8 cellular contexts compared by ENCODE assay signal in the genomic region with DNA sequence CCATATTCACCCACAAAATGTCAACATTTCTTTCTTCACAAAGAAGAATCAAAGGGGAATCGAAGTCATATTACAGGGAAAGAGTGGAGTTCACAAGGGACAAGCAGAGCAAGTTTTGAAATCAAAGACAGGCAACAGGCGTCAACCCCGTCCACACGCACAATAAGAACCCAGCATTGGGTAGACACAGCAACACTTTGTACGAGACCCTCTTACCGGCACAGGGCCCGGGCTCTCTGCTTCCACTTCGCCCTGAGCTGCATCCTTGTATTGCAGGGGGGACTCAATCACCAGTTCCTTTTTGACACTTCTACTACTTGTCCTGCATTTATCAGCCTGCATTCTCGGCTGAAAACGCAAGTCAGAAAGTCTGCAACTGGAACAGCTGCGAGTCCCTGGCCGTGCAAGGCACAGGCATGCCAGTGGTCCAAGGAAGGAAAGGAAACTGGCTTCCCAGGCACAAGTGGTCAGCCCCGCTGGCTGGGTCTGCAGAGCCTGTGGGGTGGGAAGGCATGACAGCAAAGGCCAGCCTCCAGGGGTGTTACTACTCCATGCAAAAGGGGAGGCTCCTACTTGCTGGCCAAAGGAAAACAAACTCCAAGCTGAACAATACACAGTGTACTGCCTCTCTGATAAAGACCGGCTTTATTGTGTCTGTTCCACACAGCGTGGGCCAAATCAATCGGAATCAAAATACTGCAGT. TPM values are rescaled to one million over a fixed set of nuclear protein-coding genes. Genes with fewer than 3 reads are reported as not detected.
A peak's percentile ranks its signal among the peaks of the same experiment; 100 is the strongest.
DNase-seq lines count a peak whose midpoint lies in the region; ATAC-seq, FAIRE-seq and TF ChIP-seq lines count a peak whose summit lies in the region.

Gene DOCK9 (minus strand): TSS at position 497 of the 703 bp plus-strand sequence. CDS start 155 bp downstream, at position 342.

- no peak within 1 kb of the TSS for H3K4me3 Mint-ChIP-seq in WTC11
- H3K4me3 Mint-ChIP-seq in neural crest cell, result peak within 1 kb of the TSS; percentile 16

- POLR2A ChIA-PET in WTC11 (lab: Charles Lee), result interaction anchor here (0.5 to 1.1 kb wide), 2 partner anchors 16 to 87 kb away, joined by 3 read pairs; no protein-coding TSS in a partner anchor

- ATAC-seq in WTC11, result peak; percentile 87

- H3K4me1 Mint-ChIP-seq in WTC11, result peaks cover 43% of the 10 kb centered on the region
- H3K4me1 Mint-ChIP-seq in neural crest cell, result peaks cover 34% of the 10 kb centered on the region

- H3K27ac Mint-ChIP-seq in WTC11, result peak within 1 kb of the TSS; percentile 79; the same call in 1 of the 2 replicates
- H3K27ac Mint-ChIP-seq in neural crest cell (ENCODE audit: unreplicated experiment), result no peak within 1 kb of the TSS

- H3K27me3 Mint-ChIP-seq in WTC11 (ENCODE audit: low read depth), result no peaks in the 10 kb centered on the region
- no peaks in the 10 kb centered on the region for H3K27me3 Mint-ChIP-seq in neural crest cell (ENCODE audit: low read depth)

- CTCF ChIA-PET in WTC11 (lab: Charles Lee), result interaction anchor here (1.1 to 4.0 kb wide), 3 partner anchors 40 to 199 kb away, joined by 3 to 22 read pairs (median 3); no protein-coding TSS in a partner anchor

- TF ChIP-seq POLR2A in H54 (IDR thresholded peaks at IDR 0.05; ENCODE audit: low read depth, low read length), result no peak

- DNase-seq in H54 (ENCODE audit: insufficient read length, low spot score), result peak; percentile 83
- peak; percentile 31 for DNase-seq in WTC11 (ENCODE audit: low spot score)
- DNase-seq in foreskin melanocyte, result peak; percentile 66
- peak; percentile 20 for DNase-seq in neural crest cell (ENCODE audit: low read depth, low spot score)
- no peak for DNase-seq in stimulated activated CD4-positive, alpha-beta T cell treated with anti-CD3 and anti-CD28 coated beads, Interleukin-4, amount 100 ng/mL, for 4 hours
- no peak for DNase-seq in OCI-M1 (lab: John Stamatoyannopoulos, UW)
- DNase-seq in stimulated activated CD4-positive, alpha-beta T cell treated with anti-CD3 and anti-CD28 coated beads, Interleukin-12 subunit alpha, Interleukin-12 subunit beta, amount 100 ng/mL, for 4 hours, result no peak
- DNase-seq in activated effector memory CD4-positive, alpha-beta T cell treated with Interleukin-2 at 50 U/mL for 16 hours, result no peak

- H3K36me3 Mint-ChIP-seq in WTC11, result no peaks in the 10 kb centered on the region
- H3K36me3 Mint-ChIP-seq in neural crest cell (ENCODE audit: low read depth), result no peaks in the 10 kb centered on the region

- no peak for TF ChIP-seq CTCF in WTC11 (IDR thresholded peaks at IDR 0.05)
- no peak for TF ChIP-seq CTCF in neural crest cell (conservative IDR thresholded peaks at IDR 0.05)

- H3K9me3 Mint-ChIP-seq in WTC11 (no peaks in the 10 kb centered on the region), neural crest cell (no peaks in the 10 kb centered on the region)

- FAIRE-seq in H54 (lab: Jason Lieb, UNC), result no peak

TF ChIP-seq in WTC11, 78 proteins besides CTCF, POLR2A, EP300 and RAD21:
- TF ChIP-seq MAX (CRISPR knock-in tag; IDR thresholded peaks at IDR 0.05), result no peak
- TF ChIP-seq, protein P1, sequence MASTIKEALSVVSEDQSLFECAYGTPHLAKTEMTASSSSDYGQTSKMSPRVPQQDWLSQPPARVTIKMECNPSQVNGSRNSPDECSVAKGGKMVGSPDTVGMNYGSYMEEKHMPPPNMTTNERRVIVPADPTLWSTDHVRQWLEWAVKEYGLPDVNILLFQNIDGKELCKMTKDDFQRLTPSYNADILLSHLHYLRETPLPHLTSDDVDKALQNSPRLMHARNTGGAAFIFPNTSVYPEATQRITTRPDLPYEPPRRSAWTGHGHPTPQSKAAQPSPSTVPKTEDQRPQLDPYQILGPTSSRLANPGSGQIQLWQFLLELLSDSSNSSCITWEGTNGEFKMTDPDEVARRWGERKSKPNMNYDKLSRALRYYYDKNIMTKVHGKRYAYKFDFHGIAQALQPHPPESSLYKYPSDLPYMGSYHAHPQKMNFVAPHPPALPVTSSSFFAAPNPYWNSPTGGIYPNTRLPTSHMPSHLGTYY (CRISPR knock-in tag; IDR thresholded peaks at IDR 0.05), result no peak
- no peak for TF ChIP-seq TP53 (CRISPR knock-in tag; IDR thresholded peaks at IDR 0.05)
TF ChIP-seq in WTC11: peak in this region for 0.

RNA-seq across cellular contexts. Expression of gene DOCK9, which starts in this region (rescaled TPM):
- total RNA-seq in WTC11 (2021), result 35.0 to 36.6 TPM (median 36.0 TPM) in 3 replicates
- 6.9 and 8.2 TPM in 2 replicates for total RNA-seq in neural crest cell

Comparison
In these comparisons a context has a peak if more than half of its experiments do, and no peak if none do; other contexts are left out.
1. DNase-seq: peak in H54 (single experiment), WTC11 (single experiment), foreskin melanocyte (single experiment) and neural crest cell (single experiment); none in stimulated activated CD4-positive, alpha-beta T cell treated with anti-CD3 and anti-CD28 coated beads, Interleukin-4, amount 100 ng/mL, for 4 hours (0 of 2), OCI-M1 (single experiment), stimulated activated CD4-positive, alpha-beta T cell treated with anti-CD3 and anti-CD28 coated beads, Interleukin-12 subunit alpha, Interleukin-12 subunit beta, amount 100 ng/mL, for 4 hours (single experiment) and activated effector memory CD4-positive, alpha-beta T cell treated with Interleukin-2 at 50 U/mL for 16 hours (single experiment).